15 cellular contexts compared by ENCODE assay signal in genomic region chr1:11072216-11072917, GRCh38. TPM values are rescaled to one million over a fixed set of nuclear protein-coding genes. Genes with fewer than 3 reads are reported as not detected.
DNase-seq lines count a peak whose midpoint lies in the region; ATAC-seq and TF ChIP-seq lines count a peak whose summit lies in the region.
"Had no signal": no experiment of that assay in that cellular context is flagged by ENCODE, and none has a peak within 500 bp of the region (broad histone marks: within the 10 kb centered on the region; RNA-seq: fewer than 3 reads in every experiment).

No MANE protein-coding gene starts in this region.

- peak overlapping the region; percentile 36 for H3K27ac Mint-ChIP-seq in activated CD4-positive, alpha-beta T cell treated with anti-CD3 and anti-CD28 coated beads, Interleukin-2, amount 10 ng/mL, durations not matched to agents 24 days and 14 days
- H3K27ac Mint-ChIP-seq in stimulated activated memory B cell treated with anti-CD40 and anti-IgM and Interleukin-4, amounts not matched to agents 10 μg/mL and 1 μg/mL and 100 μg/mL, for 72 hours, result peak overlapping the region; percentile 4
- H3K27ac Mint-ChIP-seq: type B pancreatic cell had no signal

- no peaks in the 10 kb centered on the region for H3K9me3 Mint-ChIP-seq in activated CD4-positive, alpha-beta T cell treated with anti-CD3 and anti-CD28 coated beads, Interleukin-2, amount 10 ng/mL, durations not matched to agents 24 days and 14 days
- no peaks in the 10 kb centered on the region for H3K9me3 Mint-ChIP-seq in stimulated activated memory B cell treated with anti-CD40 and anti-IgM and Interleukin-4, amounts not matched to agents 10 μg/mL and 1 μg/mL and 100 μg/mL, for 72 hours
- H3K9me3 Mint-ChIP-seq: activated naive CD8-positive, alpha-beta T cell treated with anti-CD3 and anti-CD28 coated beads, Interleukin-2, amount 50 U/mL, for 24 hours; type B pancreatic cell had no signal

- H3K4me3 ChIP-seq in right cardiac atrium (ENCODE audit: low read length), result no peak overlapping the region
- H3K4me3 ChIP-seq: colonic mucosa had no signal

- DNase-seq in activated CD4-positive, alpha-beta T cell treated with anti-CD3 and anti-CD28 coated beads, Interleukin-2, amount 10 ng/mL, durations not matched to agents 24 days and 14 days, result no peak
- DNase-seq in activated CD4-positive, alpha-beta T cell treated with anti-CD3 and anti-CD28 coated beads, Interleukin-2, amount 50 U/mL, for 1 hour, result no peak
- peak; percentile 28 for DNase-seq in NCI-H1694 (lab: John Stamatoyannopoulos, UW)
- no peak for DNase-seq in right cardiac atrium
- DNase-seq in erythroblast (lab: John Stamatoyannopoulos, UW), result no peak
- no peak for DNase-seq in stimulated activated naive CD4-positive, alpha-beta T cell (lab: John Stamatoyannopoulos, UW)
- DNase-seq: activated naive CD8-positive, alpha-beta T cell treated with anti-CD3 and anti-CD28 coated beads, Interleukin-2, amount 50 U/mL, for 24 hours; islet precursor cell had no signal

- WGBS in right cardiac atrium, result 68% methylated on average over 13 of the region's 13 CpGs

- ATAC-seq in stimulated activated memory B cell treated with anti-CD40 and anti-IgM and Interleukin-4, amounts not matched to agents 10 μg/mL and 1 μg/mL and 100 μg/mL, for 72 hours, result peak; percentile 56
- ATAC-seq in right cardiac atrium, result no peak
- ATAC-seq: activated naive CD8-positive, alpha-beta T cell treated with anti-CD3 and anti-CD28 coated beads, Interleukin-2, amount 50 U/mL, for 24 hours had no signal

- no peaks in the 10 kb centered on the region for H3K27me3 ChIP-seq in right cardiac atrium (ENCODE audit: control insufficient read depth, insufficient read depth)
- H3K27me3 ChIP-seq: colonic mucosa had no signal

- TF ChIP-seq POLR2A in erythroblast (IDR thresholded peaks at IDR 0.05; ENCODE audit: low read length), result no peak

- no peaks in the 10 kb centered on the region for H3K4me1 ChIP-seq in right cardiac atrium (ENCODE audit: control insufficient read depth, insufficient read depth, low read length)
- H3K4me1 ChIP-seq: colonic mucosa had no signal

- H3K27me3 Mint-ChIP-seq in activated CD4-positive, alpha-beta T cell treated with anti-CD3 and anti-CD28 coated beads, Interleukin-2, amount 10 ng/mL, durations not matched to agents 24 days and 14 days, result no peaks in the 10 kb centered on the region
- H3K27me3 Mint-ChIP-seq in stimulated activated memory B cell treated with anti-CD40 and anti-IgM and Interleukin-4, amounts not matched to agents 10 μg/mL and 1 μg/mL and 100 μg/mL, for 72 hours, result no peaks in the 10 kb centered on the region
- H3K27me3 Mint-ChIP-seq: activated naive CD8-positive, alpha-beta T cell treated with anti-CD3 and anti-CD28 coated beads, Interleukin-2, amount 50 U/mL, for 24 hours; type B pancreatic cell had no signal

- H3K4me3 Mint-ChIP-seq in activated CD4-positive, alpha-beta T cell treated with anti-CD3 and anti-CD28 coated beads, Interleukin-2, amount 10 ng/mL, durations not matched to agents 24 days and 14 days, result no peak overlapping the region
- H3K4me3 Mint-ChIP-seq in stimulated activated memory B cell treated with anti-CD40 and anti-IgM and Interleukin-4, amounts not matched to agents 10 μg/mL and 1 μg/mL and 100 μg/mL, for 72 hours, result no peak overlapping the region
- H3K4me3 Mint-ChIP-seq: activated naive CD8-positive, alpha-beta T cell treated with anti-CD3 and anti-CD28 coated beads, Interleukin-2, amount 50 U/mL, for 24 hours; type B pancreatic cell had no signal

- H3K27ac ChIP-seq in VCaP, result peak overlapping the region; percentile 56
- no peak overlapping the region for H3K27ac ChIP-seq in right cardiac atrium (ENCODE audit: low read length)
- H3K27ac ChIP-seq: colonic mucosa had no signal

- no peaks in the 10 kb centered on the region for H3K9me3 ChIP-seq in right cardiac atrium (ENCODE audit: control insufficient read depth, low read length)
- H3K9me3 ChIP-seq: colonic mucosa had no signal

- no peak; the same call in 1 of the 2 replicates for TF ChIP-seq CTCF in VCaP (conservative IDR thresholded peaks at IDR 0.05)

- intact Hi-C loops in activated CD4-positive, alpha-beta T cell treated with anti-CD3 and anti-CD28 coated beads, Interleukin-2, amount 10 ng/mL, durations not matched to agents 24 days and 14 days (cut with micrococcal nuclease), result no loop called here
- intact Hi-C loops in right cardiac atrium (cut with DNase I), result no loop called here

- peaks cover 59% of the 10 kb centered on the region for H3K36me3 Mint-ChIP-seq in activated CD4-positive, alpha-beta T cell treated with anti-CD3 and anti-CD28 coated beads, Interleukin-2, amount 10 ng/mL, durations not matched to agents 24 days and 14 days (ENCODE audit: low read depth)
- peaks cover 65% of the 10 kb centered on the region for H3K36me3 Mint-ChIP-seq in stimulated activated memory B cell treated with anti-CD40 and anti-IgM and Interleukin-4, amounts not matched to agents 10 μg/mL and 1 μg/mL and 100 μg/mL, for 72 hours

- peaks cover 3% of the 10 kb centered on the region for H3K4me1 Mint-ChIP-seq in activated CD4-positive, alpha-beta T cell treated with anti-CD3 and anti-CD28 coated beads, Interleukin-2, amount 10 ng/mL, durations not matched to agents 24 days and 14 days
- H3K4me1 Mint-ChIP-seq in stimulated activated memory B cell treated with anti-CD40 and anti-IgM and Interleukin-4, amounts not matched to agents 10 μg/mL and 1 μg/mL and 100 μg/mL, for 72 hours, result peaks cover 5% of the 10 kb centered on the region

RNA-seq across cellular contexts. Expression of gene SRM, which starts 12.5 kb away (rescaled TPM):
- 334 and 346 TPM in 2 replicates for total RNA-seq in activated CD4-positive, alpha-beta T cell treated with anti-CD3 and anti-CD28 coated beads, Interleukin-2, amount 10 ng/mL, durations not matched to agents 24 days and 14 days
- 10 to 100 TPM; 43.6 to 72.6 (median 65.2) TPM for total RNA-seq in right cardiac atrium
- polyA plus RNA-seq in right cardiac atrium, result 61.6 TPM

RNA-seq across cellular contexts. Expression of gene MASP2, which starts 25.3 kb away (rescaled TPM):
- 0.14 and 0.28 TPM in 2 replicates for total RNA-seq in activated CD4-positive, alpha-beta T cell treated with anti-CD3 and anti-CD28 coated beads, Interleukin-2, amount 10 ng/mL, durations not matched to agents 24 days and 14 days
- not detected for total RNA-seq in right cardiac atrium
- not detected for polyA plus RNA-seq in right cardiac atrium
- total RNA-seq: fibroblast of lung, M059J, myocyte had no signal
- polyA plus RNA-seq: fibroblast of lung had no signal

RNA-seq across cellular contexts. Expression of gene EXOSC10, which starts 27.3 kb away (rescaled TPM):
- total RNA-seq in activated CD4-positive, alpha-beta T cell treated with anti-CD3 and anti-CD28 coated beads, Interleukin-2, amount 10 ng/mL, durations not matched to agents 24 days and 14 days, result 93.0 and 98.1 TPM in 2 replicates
- total RNA-seq in right cardiac atrium, result 10 to 100 TPM; 21.8 to 25.7 (median 22.3) TPM
- polyA plus RNA-seq in right cardiac atrium, result 20.1 TPM

RNA-seq across cellular contexts. Expression of gene TARDBP, which starts 59.9 kb away (rescaled TPM):
- total RNA-seq in activated CD4-positive, alpha-beta T cell treated with anti-CD3 and anti-CD28 coated beads, Interleukin-2, amount 10 ng/mL, durations not matched to agents 24 days and 14 days, result 211 and 224 TPM in 2 replicates
- total RNA-seq in right cardiac atrium, result 100 to 1,000 TPM in 2 of 4 donors, 10 to 100 TPM in 2; 78.7 to 137 (median 109) TPM
- polyA plus RNA-seq in right cardiac atrium, result 113 TPM
